ENCODE assay signal across 1 cellular context in the genomic region with DNA sequence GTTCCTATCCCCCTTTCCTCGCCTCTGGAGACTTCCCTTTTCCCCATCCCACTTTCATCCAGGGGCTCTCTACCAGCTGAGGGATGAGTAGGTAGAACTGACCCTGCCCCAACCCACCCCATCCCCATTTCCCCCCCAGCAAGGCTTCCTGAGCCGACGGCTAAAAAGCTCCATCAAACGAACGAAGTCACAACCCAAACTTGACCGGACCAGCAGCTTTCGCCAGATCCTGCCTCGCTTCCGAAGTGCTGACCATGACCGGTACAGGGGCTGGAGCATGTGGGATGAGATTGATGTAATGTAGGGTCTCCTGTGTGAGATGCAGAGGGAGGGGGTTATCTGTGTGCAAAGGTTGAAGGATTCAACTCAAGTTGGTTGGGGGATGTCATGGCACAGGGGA.
TF ChIP-seq lines count a peak whose summit lies in the region.

No MANE protein-coding gene starts in this region.

TF ChIP-seq in GM23338, 12 proteins besides CTCF, POLR2A, EP300 and RAD21:
- TF ChIP-seq JUNB (IDR thresholded peaks at IDR 0.05; ENCODE audit: unreplicated experiment) (no peak), EZH2phosphoT487 (IDR thresholded peaks at IDR 0.05; ENCODE audit: unreplicated experiment) (no peak), ZNF114 (CRISPR knock-in tag; IDR thresholded peaks at IDR 0.05) (no peak), NANOG (IDR thresholded peaks at IDR 0.05; ENCODE audit: borderline replicate concordance) (no peak), ETS1 (IDR thresholded peaks at IDR 0.05) (no peak), POLR2AphosphoS5 (IDR thresholded peaks at IDR 0.05; ENCODE audit: low read depth) (no peak), EZH2 (IDR thresholded peaks at IDR 0.05; ENCODE audit: low read depth, unreplicated experiment) (no peak), ZNF462 (CRISPR knock-in tag; IDR thresholded peaks at IDR 0.05) (no peak), ZNF331 (CRISPR knock-in tag; IDR thresholded peaks at IDR 0.05; ENCODE audit: low read depth) (no peak), STAT1 (IDR thresholded peaks at IDR 0.05; ENCODE audit: unreplicated experiment) (no peak), CREB1 (CRISPR knock-in tag; IDR thresholded peaks at IDR 0.05; ENCODE audit: low read depth) (no peak)
- TF ChIP-seq, protein P1, sequence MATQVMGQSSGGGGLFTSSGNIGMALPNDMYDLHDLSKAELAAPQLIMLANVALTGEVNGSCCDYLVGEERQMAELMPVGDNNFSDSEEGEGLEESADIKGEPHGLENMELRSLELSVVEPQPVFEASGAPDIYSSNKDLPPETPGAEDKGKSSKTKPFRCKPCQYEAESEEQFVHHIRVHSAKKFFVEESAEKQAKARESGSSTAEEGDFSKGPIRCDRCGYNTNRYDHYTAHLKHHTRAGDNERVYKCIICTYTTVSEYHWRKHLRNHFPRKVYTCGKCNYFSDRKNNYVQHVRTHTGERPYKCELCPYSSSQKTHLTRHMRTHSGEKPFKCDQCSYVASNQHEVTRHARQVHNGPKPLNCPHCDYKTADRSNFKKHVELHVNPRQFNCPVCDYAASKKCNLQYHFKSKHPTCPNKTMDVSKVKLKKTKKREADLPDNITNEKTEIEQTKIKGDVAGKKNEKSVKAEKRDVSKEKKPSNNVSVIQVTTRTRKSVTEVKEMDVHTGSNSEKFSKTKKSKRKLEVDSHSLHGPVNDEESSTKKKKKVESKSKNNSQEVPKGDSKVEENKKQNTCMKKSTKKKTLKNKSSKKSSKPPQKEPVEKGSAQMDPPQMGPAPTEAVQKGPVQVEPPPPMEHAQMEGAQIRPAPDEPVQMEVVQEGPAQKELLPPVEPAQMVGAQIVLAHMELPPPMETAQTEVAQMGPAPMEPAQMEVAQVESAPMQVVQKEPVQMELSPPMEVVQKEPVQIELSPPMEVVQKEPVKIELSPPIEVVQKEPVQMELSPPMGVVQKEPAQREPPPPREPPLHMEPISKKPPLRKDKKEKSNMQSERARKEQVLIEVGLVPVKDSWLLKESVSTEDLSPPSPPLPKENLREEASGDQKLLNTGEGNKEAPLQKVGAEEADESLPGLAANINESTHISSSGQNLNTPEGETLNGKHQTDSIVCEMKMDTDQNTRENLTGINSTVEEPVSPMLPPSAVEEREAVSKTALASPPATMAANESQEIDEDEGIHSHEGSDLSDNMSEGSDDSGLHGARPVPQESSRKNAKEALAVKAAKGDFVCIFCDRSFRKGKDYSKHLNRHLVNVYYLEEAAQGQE (IDR thresholded peaks at IDR 0.05; ENCODE audit: unreplicated experiment) = no peak
